ENCODE assay signal across 9 cellular contexts in genomic region chr3:128727485-128727884, GRCh38. TPM values are rescaled to one million over a fixed set of nuclear protein-coding genes. Genes with fewer than 3 reads are reported as not detected.
DNase-seq lines count a peak whose midpoint lies in the region; ATAC-seq and TF ChIP-seq lines count a peak whose summit lies in the region.
"Had no signal": no experiment of that assay in that cellular context is flagged by ENCODE, and none has a peak within 500 bp of the region (broad histone marks: within the 10 kb centered on the region; RNA-seq: fewer than 3 reads in every experiment).

No MANE protein-coding gene starts in this region.

- DNase-seq in HAP-1 (ENCODE audit: low spot score in 2 of 2) = no peak
- peak; percentile 59 for DNase-seq in foreskin melanocyte
- no peak for DNase-seq in gastrocnemius medialis
- DNase-seq in DMS153 treated with DMSO at 0.1 percent for 48 hours (lab: John Stamatoyannopoulos, UW; ENCODE audit: unreplicated experiment) = no peak
- no peak for DNase-seq in DMS114 treated with DMSO at 0.1 percent for 48 hours (lab: John Stamatoyannopoulos, UW; ENCODE audit: unreplicated experiment)
- no peak for DNase-seq in superior temporal gyrus (ENCODE audit: extremely low spot score)
- DNase-seq: stimulated activated CD4-positive, alpha-beta T cell treated with anti-CD3 and anti-CD28 coated beads, Interleukin-2, amount 100 ng/mL, for 48 hours had no signal

- ATAC-seq in gastrocnemius medialis (no peak), esophagus mucosa (no peak)

- peak overlapping the region; percentile 96 to 99 (median 98) for H3K27ac ChIP-seq in gastrocnemius medialis

- no peak for TF ChIP-seq POLR2A in gastrocnemius medialis (IDR thresholded peaks at IDR 0.05)

- H3K36me3 ChIP-seq in HAP-1 (replicated peaks) (peaks cover 4% of the 10 kb centered on the region), gastrocnemius medialis (no peaks in the 10 kb centered on the region)

- H3K9me3 ChIP-seq in HAP-1 (no peaks in the 10 kb centered on the region), gastrocnemius medialis (no peaks in the 10 kb centered on the region)

- H3K4me1 ChIP-seq in HAP-1 = peaks cover 29% of the 10 kb centered on the region
- H3K4me1 ChIP-seq in gastrocnemius medialis = peaks cover 51 to 56% of the 10 kb centered on the region in 2 donors

- H3K4me3 ChIP-seq in HAP-1 = peak overlapping the region; percentile 92
- peak overlapping the region; percentile 95 for H3K4me3 ChIP-seq in WI38 (ENCODE audit: low read depth, low read length)
- H3K4me3 ChIP-seq in gastrocnemius medialis = peak overlapping the region; percentile 80 to 99 (median 92)

- in situ Hi-C loops in HAP-1 (cut with MboI; ENCODE audit: low sequenced_read_pairs) = no loop called here
- in situ Hi-C loops in gastrocnemius medialis (cut with MboI; ENCODE audit: low sequenced_read_pairs in 4 of 4) = loop anchor here in 1 of 4 donors (10.0 kb wide), 1 partner anchor 67 kb away; no protein-coding TSS in a partner anchor

- intact Hi-C loops in gastrocnemius medialis (cut with DNase I; ENCODE audit: low total_unique reads) = loop anchor here (5.0 kb wide), 1 partner anchor 110 kb away; no protein-coding TSS in a partner anchor

- TF ChIP-seq CTCF in WI38 (IDR thresholded peaks at IDR 0.05; ENCODE audit: low read depth, low read length) = no peak
- no peak for TF ChIP-seq CTCF in gastrocnemius medialis (IDR thresholded peaks at IDR 0.05 in 4 of 5, conservative IDR thresholded peaks at IDR 0.05 in 1 of 5)

- H3K27me3 ChIP-seq in HAP-1 (ENCODE audit: low read depth) (no peaks in the 10 kb centered on the region), gastrocnemius medialis (no peaks in the 10 kb centered on the region)

RNA-seq across cellular contexts. Expression of gene RAB7A, which starts 1.5 kb away (rescaled TPM):
- total RNA-seq in gastrocnemius medialis = 100 to 1,000 TPM; 102 to 190 (median 149) TPM
- 231 TPM for total RNA-seq in esophagus mucosa
